Comparison of ENCODE assay signal across 33 cellular contexts in genomic region chr2:9126540-9126939, GRCh38.
"Had no signal": no experiment of that assay in that cellular context is flagged by ENCODE, and none has a peak within 500 bp of the region (broad histone marks: within the 10 kb centered on the region; RNA-seq: fewer than 3 reads in every experiment).

No MANE protein-coding gene starts in this region.

- H3K9me3 Mint-ChIP-seq: T-helper 2 cell treated with Interferon-gamma antibody and Interleukin-4, amounts not matched to agents 5 μg/mL and 100 μg/mL, for 36 hours had no signal

- ATAC-seq: activated CD4-positive, CD25-positive, alpha-beta regulatory T cell treated with anti-CD3 and anti-CD28 coated beads, Interleukin-2, amount 50 U/mL, for 24 hours; activated CD8-positive, alpha-beta T cell treated with anti-CD3 and anti-CD28 coated beads for 36 hours; activated T-cell treated with anti-CD3 and anti-CD28 coated beads, Interleukin-2, amount 50 U/mL, for 4 hours; activated T-helper 17 cell treated with anti-CD3 and anti-CD28 coated beads, Interleukin-2, amount 50 U/mL, for 72 hours; esophagus mucosa; T-helper 17 cell had no signal

- H3K36me3 ChIP-seq: brain microvascular endothelial cell, WERI-Rb-1 had no signal

- FAIRE-seq: astrocyte, bronchial epithelial cell, frontal cortex had no signal

- H3K27ac ChIP-seq: brain microvascular endothelial cell, coronary artery, dorsolateral prefrontal cortex, WERI-Rb-1 had no signal

- H3K27ac Mint-ChIP-seq: activated B cell treated with CpG ODN at 0.5 μM for 24 hours; activated CD8-positive, alpha-beta T cell treated with anti-CD3 and anti-CD28 coated beads for 36 hours; activated naive CD8-positive, alpha-beta T cell; activated T-helper 17 cell treated with anti-CD3 and anti-CD28 coated beads, Interleukin-2, amount 50 U/mL, for 72 hours; dendritic cell treated with granulocyte-macrophage colony-stimulating factor and Interleukin-4, amounts not matched to agents 40 ng/mL and 50 ng/mL, for 4 days; endodermal cell; T-helper 17 cell; T-helper 2 cell treated with Interferon-gamma antibody and Interleukin-4, amounts not matched to agents 5 μg/mL and 100 μg/mL, for 36 hours had no signal

- DNase-seq: activated B cell treated with CpG ODN at 0.5 μM for 24 hours; activated CD4-positive, alpha-beta T cell treated with anti-CD3 and anti-CD28 coated beads for 48 hours; activated CD4-positive, alpha-beta T cell treated with anti-CD3 and anti-CD28 coated beads, Interleukin-2, amount 50 U/mL, for 1 hour; activated CD4-positive, alpha-beta T cell treated with anti-CD3 and anti-CD28 coated beads, Interleukin-2, amount 50 U/mL, for 48 hours; activated CD8-positive, alpha-beta memory T cell treated with anti-CD3 and anti-CD28 coated beads for 24 hours; activated CD8-positive, alpha-beta T cell treated with anti-CD3 and anti-CD28 coated beads for 36 hours; activated effector memory CD4-positive, alpha-beta T cell treated with Interleukin-2 at 50 U/mL for 16 hours; activated gamma-delta T cell treated with Interleukin-2 at 50 U/mL for 16 hours; activated naive CD4-positive, alpha-beta T cell treated with anti-CD3 and anti-CD28 coated beads, Interleukin-2, amount 50 U/mL, for 16 hours; activated naive CD4-positive, alpha-beta T cell treated with Interleukin-2 at 50 U/mL for 16 hours; activated T-cell treated with anti-CD3 and anti-CD28 coated beads, Interleukin-2, amount 50 U/mL, for 4 hours; amniotic stem cell; anterior cingulate cortex; brain microvascular endothelial cell; dorsolateral prefrontal cortex; effector memory CD4-positive, alpha-beta T cell; endodermal cell; foreskin fibroblast; T-helper 1 cell; T-helper 17 cell; T1000; WERI-Rb-1 had no signal

- H3K4me3 Mint-ChIP-seq: activated B cell treated with CpG ODN at 0.5 μM for 24 hours; activated CD8-positive, alpha-beta T cell treated with anti-CD3 and anti-CD28 coated beads for 36 hours; activated naive CD8-positive, alpha-beta T cell; activated T-cell treated with anti-CD3 and anti-CD28 coated beads, Interleukin-2, amount 50 U/mL, for 4 hours; activated T-helper 17 cell treated with anti-CD3 and anti-CD28 coated beads, Interleukin-2, amount 50 U/mL, for 72 hours; central memory CD8-positive, alpha-beta T cell; dendritic cell treated with granulocyte-macrophage colony-stimulating factor and Interleukin-4, amounts not matched to agents 40 ng/mL and 50 ng/mL, for 4 days; endodermal cell; T-helper 17 cell; T-helper 2 cell treated with Interferon-gamma antibody and Interleukin-4, amounts not matched to agents 5 μg/mL and 100 μg/mL, for 36 hours had no signal

- H3K27me3 ChIP-seq: brain microvascular endothelial cell, dorsolateral prefrontal cortex had no signal

- H3K4me3 ChIP-seq: coronary artery, dorsolateral prefrontal cortex had no signal

- H3K4me1 Mint-ChIP-seq: activated B cell treated with CpG ODN at 0.5 μM for 24 hours; central memory CD8-positive, alpha-beta T cell; endodermal cell had no signal
